1 cellular context compared by ENCODE assay signal in the genomic region with DNA sequence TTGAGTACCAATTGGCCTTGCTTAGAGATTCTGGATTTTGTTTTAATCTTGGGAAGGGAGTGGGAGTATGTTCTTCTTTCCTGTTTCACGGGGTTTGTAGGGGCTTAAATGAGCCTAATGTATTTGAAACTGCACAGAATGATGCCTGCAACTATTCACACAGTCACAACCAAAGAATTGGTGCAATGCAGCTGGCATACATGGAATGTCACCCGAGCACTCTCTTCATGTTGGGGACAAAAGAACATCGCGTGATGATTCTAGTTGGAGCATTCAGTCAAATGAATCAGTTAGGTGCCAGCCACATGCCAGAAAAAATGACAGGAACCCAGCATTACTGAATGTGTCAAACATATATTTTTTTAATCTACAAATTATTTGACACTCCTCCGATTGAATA.
TF ChIP-seq lines count a peak whose summit lies in the region.

No MANE protein-coding gene starts in this region.

TF ChIP-seq in IMR-90, 13 proteins besides CTCF, POLR2A, EP300 and RAD21:
- TF ChIP-seq CEBPB (IDR thresholded peaks at IDR 0.05; ENCODE audit: low read depth, low read length) (no peak), MAFK (IDR thresholded peaks at IDR 0.05; ENCODE audit: low read depth, low read length) (no peak)
- TF ChIP-seq, protein P1, sequence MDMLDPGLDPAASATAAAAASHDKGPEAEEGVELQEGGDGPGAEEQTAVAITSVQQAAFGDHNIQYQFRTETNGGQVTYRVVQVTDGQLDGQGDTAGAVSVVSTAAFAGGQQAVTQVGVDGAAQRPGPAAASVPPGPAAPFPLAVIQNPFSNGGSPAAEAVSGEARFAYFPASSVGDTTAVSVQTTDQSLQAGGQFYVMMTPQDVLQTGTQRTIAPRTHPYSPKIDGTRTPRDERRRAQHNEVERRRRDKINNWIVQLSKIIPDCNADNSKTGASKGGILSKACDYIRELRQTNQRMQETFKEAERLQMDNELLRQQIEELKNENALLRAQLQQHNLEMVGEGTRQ (IDR thresholded peaks at IDR 0.05; ENCODE audit: low read depth, low read length) = no peak
